24 cellular contexts compared by ENCODE assay signal in the genomic region with DNA sequence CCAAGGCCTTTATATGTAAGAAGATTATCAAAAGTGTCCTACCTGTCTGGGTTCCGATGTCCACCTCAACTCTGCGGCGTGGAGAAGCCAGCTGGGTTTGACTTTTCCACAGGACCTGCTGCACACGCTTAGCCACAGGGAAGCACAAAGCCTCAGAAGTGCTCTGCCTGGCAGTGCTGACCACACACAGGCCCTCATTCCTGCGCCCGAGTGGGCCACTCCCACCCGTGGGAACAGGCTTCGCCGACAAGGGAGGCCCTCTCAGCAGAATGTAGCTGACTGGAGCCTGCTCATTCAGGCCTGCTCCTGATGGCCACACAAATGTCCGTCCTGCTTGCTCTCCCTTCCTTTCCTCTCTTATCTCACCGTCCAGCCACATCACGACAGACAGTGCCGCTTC.
"Had no signal": no experiment of that assay in that cellular context is flagged by ENCODE, and none has a peak within 500 bp of the region (broad histone marks: within the 10 kb centered on the region; RNA-seq: fewer than 3 reads in every experiment).

No MANE protein-coding gene starts in this region.

- H3K36me3 Mint-ChIP-seq: mesothelial cell of epicardium; naive B cell; stimulated activated effector memory CD8-positive, alpha-beta T cell treated with anti-CD3 and anti-CD28 coated beads, Interleukin-12 subunit alpha, Interleukin-12 subunit beta, amount 100 ng/mL, for 72 hours had no signal

- H3K36me3 ChIP-seq: left lung, pancreas, prostate gland, transverse colon, uterus had no signal

- H3K4me1 ChIP-seq: pancreas, prostate gland, transverse colon, uterus had no signal

- H3K27me3 Mint-ChIP-seq: stimulated activated naive CD8-positive, alpha-beta T cell treated with anti-CD3 and anti-CD28 coated beads, Interleukin-15, amount 100 ng/mL, for 72 hours had no signal

- H3K27ac Mint-ChIP-seq: mesothelial cell of epicardium; naive B cell; nephron; stimulated activated effector memory CD8-positive, alpha-beta T cell treated with anti-CD3 and anti-CD28 coated beads, Interleukin-12 subunit alpha, Interleukin-12 subunit beta, amount 100 ng/mL, for 72 hours; stimulated activated naive CD8-positive, alpha-beta T cell treated with anti-CD3 and anti-CD28 coated beads, Interleukin-15, amount 100 ng/mL, for 72 hours had no signal

- H3K27me3 ChIP-seq: left lung, pancreas, transverse colon, uterus had no signal

- ATAC-seq: left colon; left lung; pancreas; right cardiac atrium; sciatic nerve; stimulated activated effector memory CD8-positive, alpha-beta T cell treated with anti-CD3 and anti-CD28 coated beads, Interleukin-12 subunit alpha, Interleukin-12 subunit beta, amount 100 ng/mL, for 72 hours; stimulated activated naive CD8-positive, alpha-beta T cell treated with anti-CD3 and anti-CD28 coated beads, Interleukin-15, amount 100 ng/mL, for 72 hours had no signal

- H3K4me1 Mint-ChIP-seq: naive B cell; stimulated activated effector memory CD8-positive, alpha-beta T cell treated with anti-CD3 and anti-CD28 coated beads, Interleukin-12 subunit alpha, Interleukin-12 subunit beta, amount 100 ng/mL, for 72 hours; stimulated activated naive CD8-positive, alpha-beta T cell treated with anti-CD3 and anti-CD28 coated beads, Interleukin-15, amount 100 ng/mL, for 72 hours had no signal

- H3K4me3 Mint-ChIP-seq: mesothelial cell of epicardium; naive B cell; nephron; stimulated activated effector memory CD8-positive, alpha-beta T cell treated with anti-CD3 and anti-CD28 coated beads, Interleukin-12 subunit alpha, Interleukin-12 subunit beta, amount 100 ng/mL, for 72 hours; stimulated activated naive CD8-positive, alpha-beta T cell treated with anti-CD3 and anti-CD28 coated beads, Interleukin-15, amount 100 ng/mL, for 72 hours had no signal

- H3K9me3 Mint-ChIP-seq: mesothelial cell of epicardium; nephron; stimulated activated naive CD8-positive, alpha-beta T cell treated with anti-CD3 and anti-CD28 coated beads, Interleukin-15, amount 100 ng/mL, for 72 hours had no signal

- H3K27ac ChIP-seq: left lung, pancreas, prostate gland, skin epidermis, transverse colon, uterus had no signal

- H3K9me3 ChIP-seq: left lung, pancreas, prostate gland, transverse colon, uterus had no signal

- DNase-seq: head of caudate nucleus; hippocampal formation; kidney glomerular epithelial cell; left colon; mesendoderm; naive B cell; nucleus accumbens; retina; right cardiac atrium; stimulated activated CD4-positive, alpha-beta T cell treated with anti-CD3 and anti-CD28 coated beads, Interleukin-4, amount 100 ng/mL, for 24 hours; stimulated activated naive CD4-positive, alpha-beta T cell; stimulated activated naive CD8-positive, alpha-beta T cell treated with anti-CD3 and anti-CD28 coated beads, Interleukin-15, amount 100 ng/mL, for 72 hours; substantia nigra; transverse colon; uterus had no signal

- H3K4me3 ChIP-seq: left lung, lung, pancreas, prostate gland, skin epidermis, transverse colon, uterus had no signal
